Comparison of ENCODE assay signal across 2 cellular contexts in genomic region chr16:11402051-11402744, GRCh38.
TF ChIP-seq lines count a peak whose summit lies in the region.

No MANE protein-coding gene starts in this region.

TF ChIP-seq in SK-N-SH, 30 proteins besides CTCF, POLR2A, EP300 and RAD21 (continued from another document):
- TF ChIP-seq EZH2phosphoT487 (IDR thresholded peaks at IDR 0.05; ENCODE audit: borderline replicate concordance, low read depth) (no peak), FOXM1 (IDR thresholded peaks at IDR 0.05; ENCODE audit: low read depth) (no peak), IRF3 (IDR thresholded peaks at IDR 0.05; ENCODE audit: low read depth, low read length) (no peak), GABPA (IDR thresholded peaks at IDR 0.05; ENCODE audit: low read depth) (no peak), SMC3 (IDR thresholded peaks at IDR 0.05; ENCODE audit: low read depth, low read length) (no peak), TEAD4 (IDR thresholded peaks at IDR 0.05; ENCODE audit: borderline replicate concordance, insufficient read depth) (no peak)
TF ChIP-seq in SK-N-SH: peak in this region for 0.

TF ChIP-seq in SK-N-SH treated with all-trans-retinoic acid at 6 μM for 48 hours, 23 proteins besides CTCF, POLR2A, EP300 and RAD21 (continued from another document):
- TF ChIP-seq TSHZ2 (CRISPR knock-in tag; IDR thresholded peaks at IDR 0.05) (no peak), POU6F1 (CRISPR knock-in tag; IDR thresholded peaks at IDR 0.05; ENCODE audit: borderline replicate concordance, low read depth) (no peak), SNAI2 (CRISPR knock-in tag; IDR thresholded peaks at IDR 0.05) (no peak), TCF4 (CRISPR knock-in tag; IDR thresholded peaks at IDR 0.05; ENCODE audit: borderline replicate concordance) (no peak), CSRNP3 (CRISPR knock-in tag; IDR thresholded peaks at IDR 0.05) (no peak), BACH2 (CRISPR knock-in tag; IDR thresholded peaks at IDR 0.05; ENCODE audit: borderline replicate concordance) (no peak), ZFP30 (CRISPR knock-in tag; IDR thresholded peaks at IDR 0.05) (no peak)
TF ChIP-seq in SK-N-SH treated with all-trans-retinoic acid at 6 μM for 48 hours: peak in this region for 0.
